Comparison of ENCODE assay signal across 21 cellular contexts in genomic region chr2:169184074-169184473, GRCh38.
"Had no signal": no experiment of that assay in that cellular context is flagged by ENCODE, and none has a peak within 500 bp of the region (broad histone marks: within the 10 kb centered on the region; RNA-seq: fewer than 3 reads in every experiment).

No MANE protein-coding gene starts in this region.

- H3K9ac ChIP-seq: parathyroid adenoma had no signal

- ATAC-seq: activated CD4-positive, alpha-beta T cell treated with anti-CD3 and anti-CD28 coated beads for 36 hours; activated naive CD4-positive, alpha-beta T cell treated with anti-CD3 and anti-CD28 coated beads, Interleukin-2, amount 50 U/mL, for 72 hours; esophagus mucosa; left ventricle myocardium superior; natural killer cell; T-helper 17 cell had no signal

- H3K4me1 ChIP-seq: parathyroid adenoma had no signal

- H3K4me3 ChIP-seq: dorsolateral prefrontal cortex, tibial artery had no signal

- H3K36me3 ChIP-seq: brain microvascular endothelial cell, neutrophil, tibial artery had no signal

- DNase-seq: activated CD4-positive, alpha-beta memory T cell treated with anti-CD3 and anti-CD28 coated beads for 36 hours; activated CD4-positive, alpha-beta T cell treated with anti-CD3 and anti-CD28 coated beads for 36 hours; activated effector memory CD4-positive, alpha-beta T cell treated with Interleukin-2 at 50 U/mL for 16 hours; activated T-cell treated with anti-CD3 and anti-CD28 coated beads, Interleukin-2, amount 50 U/mL, for 24 hours; brain microvascular endothelial cell; dorsolateral prefrontal cortex; endodermal cell; glutamatergic neuron; hypothalamus; left ventricle myocardium superior; mesendoderm; natural killer cell; retina; stimulated activated CD4-positive, alpha-beta T cell treated with anti-CD3 and anti-CD28 coated beads, Interleukin-12 subunit alpha, Interleukin-12 subunit beta, amount 100 ng/mL, for 4 hours; stimulated activated CD4-positive, alpha-beta T cell treated with anti-CD3 and anti-CD28 coated beads, Interleukin-2, amount 100 ng/mL, for 24 hours; T-helper 17 cell; tibial artery had no signal

- H3K79me2 ChIP-seq: parathyroid adenoma had no signal

- H3K9me3 ChIP-seq: neutrophil, tibial artery had no signal

- H3K27ac ChIP-seq: brain microvascular endothelial cell, neutrophil, parathyroid adenoma, tibial artery had no signal

- H3K27me3 ChIP-seq: brain microvascular endothelial cell, neutrophil, tibial artery had no signal

- H2AFZ ChIP-seq: parathyroid adenoma had no signal
